In the genomic region with DNA sequence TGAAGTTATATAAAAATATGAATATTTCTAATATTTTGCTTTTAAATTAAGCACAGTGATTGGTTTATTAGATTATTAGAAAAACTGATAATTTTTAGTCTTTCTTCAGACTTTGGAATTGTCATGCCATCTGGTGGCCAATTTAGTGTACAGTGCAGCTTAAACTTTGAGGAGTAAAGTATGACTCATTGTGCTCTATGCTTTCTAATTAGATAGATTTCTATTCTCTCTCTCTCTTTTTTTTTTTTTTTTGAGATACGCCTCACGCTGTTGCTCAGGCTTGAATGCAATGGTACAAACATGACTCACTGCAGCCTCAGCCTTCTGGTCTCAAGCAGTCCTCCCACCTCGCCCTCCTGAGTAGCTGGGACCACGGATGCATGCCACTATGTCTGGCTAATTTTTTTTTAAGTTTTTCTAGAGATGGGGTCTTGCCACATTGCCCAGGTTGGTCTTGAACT, we compare ENCODE assay signal across 7 cellular contexts. TPM values are rescaled to one million over a fixed set of nuclear protein-coding genes. Genes with fewer than 3 reads are reported as not detected.
A peak's percentile ranks its signal among the peaks of the same experiment; 100 is the strongest.
DNase-seq lines count a peak whose midpoint lies in the region; ATAC-seq, FAIRE-seq and TF ChIP-seq lines count a peak whose summit lies in the region.

No MANE protein-coding gene starts in this region.

- TF ChIP-seq CTCF in GM06990 (IDR thresholded peaks at IDR 0.05; ENCODE audit: insufficient read depth, low read length, poor library complexity, severe bottlenecking), result peak; percentile 64
- peak; percentile 46 for TF ChIP-seq CTCF in lung (IDR thresholded peaks at IDR 0.05; ENCODE audit: control extremely low read depth, extremely low read depth)

- H3K27me3 Mint-ChIP-seq in stimulated activated memory B cell treated with anti-CD40 and anti-IgM and Interleukin-4, amounts not matched to agents 10 μg/mL and 1 μg/mL and 100 μg/mL, for 72 hours, result no peaks in the 10 kb centered on the region

- H3K4me3 ChIP-seq in GM06990 (replicated peaks; ENCODE audit: low read depth, low read length) (no peak overlapping the region), lung (no peak overlapping the region)

- H3K4me3 Mint-ChIP-seq in stimulated activated memory B cell treated with anti-CD40 and anti-IgM and Interleukin-4, amounts not matched to agents 10 μg/mL and 1 μg/mL and 100 μg/mL, for 72 hours, result no peak overlapping the region

- DNase-seq in GM06990 (ENCODE audit: extremely low read depth, insufficient read length) (peak; percentile 7), HT1080 (ENCODE audit: low read depth) (peak; percentile 96), T-helper 9 cell (peak; percentile 2), lung (ENCODE audit: low spot score) (peak; percentile 28)

- FAIRE-seq in colon (lab: Jason Lieb, UNC), result peak; percentile 78

- H3K27me3 ChIP-seq in GM06990 (replicated peaks; ENCODE audit: control insufficient read depth, insufficient read depth, low read length) (no peaks in the 10 kb centered on the region), lung (ENCODE audit: control insufficient read depth, insufficient read depth) (no peaks in the 10 kb centered on the region)

- no peak overlapping the region for H3K27ac ChIP-seq in lung (ENCODE audit: low read depth in 1 of 2, low read length in 1 of 2)

- H3K36me3 ChIP-seq in GM06990 (ENCODE audit: control insufficient read depth, insufficient read depth, low read length) (peaks cover 3% of the 10 kb centered on the region), lung (ENCODE audit: control insufficient read depth in 2 of 2, insufficient read depth in 2 of 2, low read length in 2 of 2) (peaks cover 4 to 8% of the 10 kb centered on the region in 2 donors)

- ATAC-seq in lung (ENCODE audit: insufficient read depth, low FRiP score) (peak; percentile 85), GM18873 (IDR thresholded peaks at IDR 0.05; ENCODE audit: low FRiP score, unreplicated experiment) (no peak)
- ATAC-seq in stimulated activated memory B cell treated with anti-CD40 and anti-IgM and Interleukin-4, amounts not matched to agents 10 μg/mL and 1 μg/mL and 100 μg/mL, for 72 hours, result peak; percentile 57

- no peaks in the 10 kb centered on the region for H3K4me1 Mint-ChIP-seq in stimulated activated memory B cell treated with anti-CD40 and anti-IgM and Interleukin-4, amounts not matched to agents 10 μg/mL and 1 μg/mL and 100 μg/mL, for 72 hours

- H3K27ac Mint-ChIP-seq in stimulated activated memory B cell treated with anti-CD40 and anti-IgM and Interleukin-4, amounts not matched to agents 10 μg/mL and 1 μg/mL and 100 μg/mL, for 72 hours, result no peak overlapping the region

- no peaks in the 10 kb centered on the region for H3K9me3 ChIP-seq in lung (ENCODE audit: control insufficient read depth in 2 of 2, insufficient read depth in 1 of 2, low read length in 1 of 2)

- 47 to 53% methylated on average over 4 of the region's 4 CpGs for WGBS in lung, 2 donors

- H3K9me3 Mint-ChIP-seq in stimulated activated memory B cell treated with anti-CD40 and anti-IgM and Interleukin-4, amounts not matched to agents 10 μg/mL and 1 μg/mL and 100 μg/mL, for 72 hours, result no peaks in the 10 kb centered on the region

- H3K4me1 ChIP-seq in lung (ENCODE audit: control insufficient read depth in 2 of 2, insufficient read depth in 2 of 2, low read length in 2 of 2), result no peaks in the 10 kb centered on the region

- peaks cover 1% of the 10 kb centered on the region for H3K36me3 Mint-ChIP-seq in stimulated activated memory B cell treated with anti-CD40 and anti-IgM and Interleukin-4, amounts not matched to agents 10 μg/mL and 1 μg/mL and 100 μg/mL, for 72 hours

RNA-seq across cellular contexts. Expression of gene GPR21, which starts 42.1 kb away (rescaled TPM):
- total RNA-seq in HT1080 (2014; rRNA removed; shearing (Covaris generic)), result 0.55 TPM in 1 of 2 replicates, not detected in the other
- polyA plus RNA-seq in HT1080 (2015; cell fraction: cytosol; rRNA removed), result not detected in 2 replicates
- polyA plus RNA-seq in HT1080 (2015; cell fraction: nucleus; rRNA removed), result not detected in 2 replicates
- 1 to 10 TPM; 3.7 to 6.1 TPM for total RNA-seq in lung
- polyA plus RNA-seq in lung, result under 1 TPM in 1 of 2 donors, not detected in 1; 0.03 TPM

RNA-seq across cellular contexts. Expression of gene RABGAP1, which starts 50.6 kb away (rescaled TPM):
- total RNA-seq in HT1080 (2014; rRNA removed; shearing (Covaris generic)), result 15.1 and 20.2 TPM in 2 replicates
- 15.0 and 20.9 TPM in 2 replicates for polyA plus RNA-seq in HT1080 (2015; cell fraction: cytosol; rRNA removed)
- polyA plus RNA-seq in HT1080 (2015; cell fraction: nucleus; rRNA removed), result 31.1 and 33.5 TPM in 2 replicates
- total RNA-seq in lung, result 100 to 1,000 TPM in 1 of 2 donors, 10 to 100 TPM in 1; 55.0 to 103 TPM
- 10 to 100 TPM in 1 of 2 donors, 1 to 10 TPM in 1; 9.6 to 14.7 TPM for polyA plus RNA-seq in lung

Comparison
In these comparisons a context has a peak if more than half of its experiments do, and no peak if none do; other contexts are left out.
1. DNase-seq: peak in every context shown above with its lines; median percentile 96 in HT1080; 28 in lung; 7 in GM06990; 2 in T-helper 9 cell.